Comparison of ENCODE assay signal across 17 cellular contexts in genomic region chr22:50009765-50010675, GRCh38. TPM values are rescaled to one million over a fixed set of nuclear protein-coding genes. Genes with fewer than 3 reads are reported as not detected.
A peak's percentile ranks its signal among the peaks of the same experiment; 100 is the strongest.
DNase-seq lines count a peak whose midpoint lies in the region; ATAC-seq and TF ChIP-seq lines count a peak whose summit lies in the region.
"Had no signal": no experiment of that assay in that cellular context is flagged by ENCODE, and none has a peak within 500 bp of the region (broad histone marks: within the 10 kb centered on the region; RNA-seq: fewer than 3 reads in every experiment).

No MANE protein-coding gene starts in this region.

- no peaks in the 10 kb centered on the region for H3K36me3 Mint-ChIP-seq in activated B cell treated with CpG ODN at 0.5 μM for 24 hours (ENCODE audit: low read depth)
- H3K36me3 Mint-ChIP-seq in memory B cell: no peaks in the 10 kb centered on the region
- H3K36me3 Mint-ChIP-seq: activated naive CD4-positive, alpha-beta T cell treated with anti-CD3 and anti-CD28 coated beads, Interleukin-2, amount 50 U/mL, for 72 hours had no signal

- no peaks in the 10 kb centered on the region for H3K9me3 ChIP-seq in left ventricle myocardium inferior (replicated peaks)

- H3K4me3 Mint-ChIP-seq in activated B cell treated with CpG ODN at 0.5 μM for 24 hours (peak overlapping the region; percentile 38), memory B cell (peak overlapping the region; percentile 55)
- H3K4me3 Mint-ChIP-seq: T-helper 1 cell treated with Interleukin-12 subunit alpha and Interleukin-12 subunit beta and Interleukin-4 antibody, amounts not matched to agents 30 μg/mL and 1 μg/mL, for 36 hours had no signal

- DNase-seq in left ventricle myocardium inferior (peak; percentile 7), Right ventricle myocardium inferior (ENCODE audit: missing footprints) (no peak), activated B cell treated with CpG ODN at 0.5 μM for 24 hours (no peak), memory B cell (ENCODE audit: low spot score in 2 of 2) (no peak), nucleus accumbens (lab: John Stamatoyannopoulos, UW) (no peak), hippocampal formation (lab: John Stamatoyannopoulos, UW) (no peak)
- DNase-seq: cerebellar nuclear complex, erythroblast, KBM-7, NCI-H1417 treated with DMSO at 0.1 percent for 48 hours had no signal

- H3K4me1 Mint-ChIP-seq in activated B cell treated with CpG ODN at 0.5 μM for 24 hours (peaks cover 31% of the 10 kb centered on the region), memory B cell (peaks cover 23% of the 10 kb centered on the region)

- CTCF ChIA-PET in activated B cell treated with CpG ODN at 0.5 μM for 24 hours (lab: Charles Lee): interaction anchor here (1.3 kb wide), 1 partner anchor 20 kb away, joined by 3 read pairs; no protein-coding TSS in a partner anchor

- H3K4me3 ChIP-seq in left ventricle myocardium inferior: no peak overlapping the region

- no peak overlapping the region for H3K27ac ChIP-seq in left ventricle myocardium inferior (replicated peaks)

- TF ChIP-seq CTCF in left ventricle myocardium inferior (IDR thresholded peaks at IDR 0.05; ENCODE audit: borderline replicate concordance) (no peak), activated B cell treated with CpG ODN at 0.5 μM for 24 hours (IDR thresholded peaks at IDR 0.05) (no peak)

- no peak for ATAC-seq in Right ventricle myocardium inferior
- no peak for ATAC-seq in activated B cell treated with CpG ODN at 0.5 μM for 24 hours (ENCODE audit: low read depth)
- peak; percentile 1 for ATAC-seq in memory B cell (ENCODE audit: low read depth)
- ATAC-seq in HG03565 (IDR thresholded peaks at IDR 0.05; ENCODE audit: unreplicated experiment): no peak
- ATAC-seq in HG03175 (IDR thresholded peaks at IDR 0.05; ENCODE audit: unreplicated experiment): no peak
- ATAC-seq: Panc1 had no signal

- no peaks in the 10 kb centered on the region for H3K36me3 ChIP-seq in left ventricle myocardium inferior

- H3K27me3 Mint-ChIP-seq in activated B cell treated with CpG ODN at 0.5 μM for 24 hours: no peaks in the 10 kb centered on the region
- peaks cover 10% of the 10 kb centered on the region for H3K27me3 Mint-ChIP-seq in memory B cell

- no peaks in the 10 kb centered on the region for H3K9me3 Mint-ChIP-seq in activated B cell treated with CpG ODN at 0.5 μM for 24 hours
- no peaks in the 10 kb centered on the region for H3K9me3 Mint-ChIP-seq in memory B cell
- H3K9me3 Mint-ChIP-seq: activated naive CD4-positive, alpha-beta T cell treated with anti-CD3 and anti-CD28 coated beads, Interleukin-2, amount 50 U/mL, for 72 hours; T-helper 1 cell treated with Interleukin-12 subunit alpha and Interleukin-12 subunit beta and Interleukin-4 antibody, amounts not matched to agents 30 μg/mL and 1 μg/mL, for 36 hours had no signal

- peaks cover 68% of the 10 kb centered on the region for H3K27me3 ChIP-seq in left ventricle myocardium inferior (ENCODE audit: low read depth)

- peaks cover 8% of the 10 kb centered on the region for H3K4me1 ChIP-seq in left ventricle myocardium inferior

- POLR2A ChIA-PET in activated B cell treated with CpG ODN at 0.5 μM for 24 hours (lab: Charles Lee): interaction anchor here (0.8 to 2.6 kb wide), 10 partner anchors 8 to 182 kb away, joined by 3 to 18 read pairs (median 6); no protein-coding TSS in a partner anchor

- no peak overlapping the region for H3K27ac Mint-ChIP-seq in activated B cell treated with CpG ODN at 0.5 μM for 24 hours
- no peak overlapping the region for H3K27ac Mint-ChIP-seq in memory B cell
- H3K27ac Mint-ChIP-seq: activated naive CD4-positive, alpha-beta T cell treated with anti-CD3 and anti-CD28 coated beads, Interleukin-2, amount 50 U/mL, for 72 hours; T-helper 1 cell treated with Interleukin-12 subunit alpha and Interleukin-12 subunit beta and Interleukin-4 antibody, amounts not matched to agents 30 μg/mL and 1 μg/mL, for 36 hours had no signal

- intact Hi-C loops in left ventricle myocardium inferior (cut with micrococcal nuclease) (no loop called here), Right ventricle myocardium inferior (cut with DNase I) (no loop called here), activated B cell treated with CpG ODN at 0.5 μM for 24 hours (cut with micrococcal nuclease) (loop anchor here (2.0 to 10.0 kb wide), 4 partner anchors 17 to 195 kb away; partner anchors contain the start of genes SELENOO and ZBED4)

RNA-seq across cellular contexts. Expression of gene IL17REL, which starts 2.5 kb away (rescaled TPM):
- total RNA-seq in left ventricle myocardium inferior (not detected), Right ventricle myocardium inferior (not detected), activated B cell treated with CpG ODN at 0.5 μM for 24 hours (0.15 and 0.31 TPM in 2 replicates)
- total RNA-seq: NCI-H460, omental fat pad had no signal

RNA-seq across cellular contexts. Expression of gene TTLL8, which starts 48.1 kb away (rescaled TPM):
- not detected for total RNA-seq in left ventricle myocardium inferior
- total RNA-seq in Right ventricle myocardium inferior: not detected
- not detected in 2 replicates for total RNA-seq in activated B cell treated with CpG ODN at 0.5 μM for 24 hours
- total RNA-seq: activated naive CD4-positive, alpha-beta T cell treated with anti-CD3 and anti-CD28 coated beads, Interleukin-2, amount 50 U/mL, for 72 hours; NCI-H460; omental fat pad had no signal

RNA-seq across cellular contexts. Expression of gene PIM3, which starts 49.4 kb away (rescaled TPM):
- total RNA-seq in left ventricle myocardium inferior (57.1 TPM), Right ventricle myocardium inferior (56.9 TPM), activated B cell treated with CpG ODN at 0.5 μM for 24 hours (79.8 and 91.7 TPM in 2 replicates)
